17 cellular contexts compared by ENCODE assay signal in the genomic region with DNA sequence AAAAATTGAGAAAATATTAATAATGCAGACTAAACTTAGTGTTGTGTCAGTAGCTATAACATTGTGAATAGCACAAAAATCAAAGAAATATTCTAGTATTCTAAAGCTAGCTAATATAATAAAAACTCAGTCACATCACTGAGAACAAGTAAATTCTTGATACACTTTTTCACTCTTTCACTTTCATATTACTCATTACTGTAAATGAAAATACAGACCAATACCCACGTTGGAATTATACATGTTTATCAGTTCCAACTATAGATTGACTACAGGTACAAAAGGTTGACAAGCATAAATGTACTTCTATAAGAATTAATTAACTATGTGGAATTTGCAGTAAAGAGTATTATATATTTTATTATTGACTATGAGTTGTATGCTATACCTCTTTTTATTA.
DNase-seq lines count a peak whose midpoint lies in the region; ATAC-seq and TF ChIP-seq lines count a peak whose summit lies in the region.
"Had no signal": no experiment of that assay in that cellular context is flagged by ENCODE, and none has a peak within 500 bp of the region (broad histone marks: within the 10 kb centered on the region; RNA-seq: fewer than 3 reads in every experiment).

No MANE protein-coding gene starts in this region.

- no peak overlapping the region for H3K4me3 ChIP-seq in GM12865 (ENCODE audit: low read depth, low read length)
- H3K4me3 ChIP-seq: BLaER1, SJSA1 had no signal

- peak; percentile 4 for DNase-seq in GM12865 (ENCODE audit: low read depth)
- DNase-seq in NCI-H2029 treated with DMSO at 0.1 percent for 48 hours (lab: John Stamatoyannopoulos, UW) = no peak
- DNase-seq in RPMI8226 = no peak
- DNase-seq in sciatic nerve (ENCODE audit: low spot score) = no peak
- DNase-seq in GM20000 (ENCODE audit: low spot score) = no peak
- DNase-seq: DMS 273 treated with DMSO at 0.1 percent for 48 hours; MM.1S; NCI-H187 treated with DMSO at 0.1 percent for 48 hours; NCI-H2171 treated with DMSO at 0.1 percent for 48 hours; NCI-H524 treated with DMSO at 0.1 percent for 48 hours; NK-92 treated with Interleukin-12 subunit alpha and Interleukin-12 subunit beta, amount 100 ng/mL, for 24 hours; SW 1271 had no signal

- ATAC-seq in GM19351 (IDR thresholded peaks at IDR 0.05; ENCODE audit: unreplicated experiment) (peak; percentile 85), GM21529 (IDR thresholded peaks at IDR 0.05; ENCODE audit: unreplicated experiment) (peak; percentile 87), HG03159 (IDR thresholded peaks at IDR 0.05; ENCODE audit: unreplicated experiment) (peak; percentile 68), sciatic nerve (no peak)

- TF ChIP-seq CTCF in GM12865 (IDR thresholded peaks at IDR 0.05; ENCODE audit: insufficient read depth, low read depth, low read length, missing control alignments) (no peak), GM20000 (IDR thresholded peaks at IDR 0.05; ENCODE audit: extremely low read depth, missing control alignments) (no peak)

- intact Hi-C loops in sciatic nerve (cut with DNase I) = no loop called here
